Comparison of ENCODE assay signal across 24 cellular contexts in genomic region chr17:60387666-60388065, GRCh38. TPM values are rescaled to one million over a fixed set of nuclear protein-coding genes. Genes with fewer than 3 reads are reported as not detected.
DNase-seq lines count a peak whose midpoint lies in the region; ATAC-seq, FAIRE-seq and TF ChIP-seq lines count a peak whose summit lies in the region.
"Had no signal": no experiment of that assay in that cellular context is flagged by ENCODE, and none has a peak within 500 bp of the region (broad histone marks: within the 10 kb centered on the region; RNA-seq: fewer than 3 reads in every experiment).

No MANE protein-coding gene starts in this region.

- SMC1A ChIA-PET in GM12878 (lab: Charles Lee; ENCODE audit: uncharacterized antibody, unreplicated experiment) = interaction anchor here (0.6 to 4.0 kb wide), 6 partner anchors 9 to 64 kb away, joined by 3 to 32 read pairs (median 4); no protein-coding TSS in a partner anchor

- intact Hi-C loops in GM12878 (cut with micrococcal nuclease; ENCODE audit: unreplicated experiment) = no loop called here
- intact Hi-C loops in body of pancreas (cut with DNase I) = no loop called here

- no peak overlapping the region for H3K27ac Mint-ChIP-seq in CD8-positive, alpha-beta memory T cell
- H3K27ac Mint-ChIP-seq in activated CD8-positive, alpha-beta memory T cell treated with anti-CD3 and anti-CD28 coated beads, Interleukin-2, amount 10 ng/mL, durations not matched to agents 7 days and 5 days = no peak overlapping the region

- H3K4me3 ChIP-seq in CD8-positive, alpha-beta memory T cell (ENCODE audit: low read length) = no peak overlapping the region
- peak overlapping the region; percentile 43; the same call in 1 of the 2 replicates for H3K4me3 ChIP-seq in HUES6 (ENCODE audit: low read depth, low read length)
- H3K4me3 ChIP-seq in GM12878 = no peak overlapping the region
- H3K4me3 ChIP-seq in iPS-20b (ENCODE audit: low read length) = peak overlapping the region; percentile 61
- no peak overlapping the region for H3K4me3 ChIP-seq in body of pancreas
- H3K4me3 ChIP-seq: BLaER1 had no signal

- H3K27me3 Mint-ChIP-seq in CD8-positive, alpha-beta memory T cell = no peaks in the 10 kb centered on the region
- H3K27me3 Mint-ChIP-seq in activated CD8-positive, alpha-beta memory T cell treated with anti-CD3 and anti-CD28 coated beads, Interleukin-2, amount 10 ng/mL, durations not matched to agents 7 days and 5 days = no peaks in the 10 kb centered on the region

- H3K9me3 ChIP-seq in CD8-positive, alpha-beta memory T cell (ENCODE audit: low read length) = no peaks in the 10 kb centered on the region
- H3K9me3 ChIP-seq in HUES6 (ENCODE audit: control insufficient read depth, insufficient read depth, low read depth, low read length) = no peaks in the 10 kb centered on the region
- no peaks in the 10 kb centered on the region for H3K9me3 ChIP-seq in GM12878 (replicated peaks; ENCODE audit: control insufficient read depth, insufficient read depth, low read length)
- no peaks in the 10 kb centered on the region for H3K9me3 ChIP-seq in iPS-20b (ENCODE audit: insufficient read depth, low read depth, low read length)
- H3K9me3 ChIP-seq in body of pancreas = no peaks in the 10 kb centered on the region
- H3K9me3 ChIP-seq: BLaER1 had no signal

- H3K4me1 Mint-ChIP-seq in CD8-positive, alpha-beta memory T cell = peaks cover 40 to 64% (median 61%) of the 10 kb centered on the region in 3 donors
- peaks cover 42% of the 10 kb centered on the region for H3K4me1 Mint-ChIP-seq in activated CD8-positive, alpha-beta memory T cell treated with anti-CD3 and anti-CD28 coated beads, Interleukin-2, amount 10 ng/mL, durations not matched to agents 7 days and 5 days

- no peak overlapping the region for H3K4me3 Mint-ChIP-seq in CD8-positive, alpha-beta memory T cell
- H3K4me3 Mint-ChIP-seq in activated CD8-positive, alpha-beta memory T cell treated with anti-CD3 and anti-CD28 coated beads, Interleukin-2, amount 10 ng/mL, durations not matched to agents 7 days and 5 days = no peak overlapping the region

- in situ Hi-C loops in GM12878 (cut with MboI) = no loop called here

- no peak for ATAC-seq in GM12878
- no peak for ATAC-seq in activated CD8-positive, alpha-beta memory T cell treated with anti-CD3 and anti-CD28 coated beads, Interleukin-2, amount 10 ng/mL, durations not matched to agents 7 days and 5 days
- ATAC-seq in body of pancreas = no peak

- no peaks in the 10 kb centered on the region for H4K20me1 ChIP-seq in GM12878 (ENCODE audit: control insufficient read depth, insufficient read depth)

- H3K4me1 ChIP-seq in CD8-positive, alpha-beta memory T cell (ENCODE audit: insufficient read depth, low read length) = peaks cover 14% of the 10 kb centered on the region
- H3K4me1 ChIP-seq in HUES6 (ENCODE audit: control insufficient read depth, insufficient read depth, low read length) (peaks cover 71% of the 10 kb centered on the region), GM12878 (ENCODE audit: control insufficient read depth, insufficient read depth, low read length) (peaks cover 3% of the 10 kb centered on the region; the same call in 1 of the 2 replicates), iPS-20b (ENCODE audit: insufficient read depth, low read length) (peaks cover 59% of the 10 kb centered on the region), body of pancreas (peaks cover 55% of the 10 kb centered on the region)

- H3K27ac ChIP-seq in CD8-positive, alpha-beta memory T cell (ENCODE audit: low read depth, low read length) = peak overlapping the region; percentile 7
- H3K27ac ChIP-seq in HUES6 (ENCODE audit: low read depth, low read length) = peak overlapping the region; percentile 87; the same call in 1 of the 2 replicates
- no peak overlapping the region for H3K27ac ChIP-seq in GM12878 (ENCODE audit: control insufficient read depth, insufficient read depth)
- peak overlapping the region; percentile 82 for H3K27ac ChIP-seq in iPS-20b (ENCODE audit: low read length)
- H3K27ac ChIP-seq in body of pancreas = no peak overlapping the region
- H3K27ac ChIP-seq: BLaER1, KMS-11 had no signal

- no peaks in the 10 kb centered on the region for H3K36me3 ChIP-seq in CD8-positive, alpha-beta memory T cell (ENCODE audit: insufficient read depth, low read length)
- no peaks in the 10 kb centered on the region for H3K36me3 ChIP-seq in HUES6 (ENCODE audit: control insufficient read depth, insufficient read depth, low read length)
- H3K36me3 ChIP-seq in GM12878 (ENCODE audit: control insufficient read depth in 2 of 2, insufficient read depth in 2 of 2, low read length in 1 of 2) = no peaks in the 10 kb centered on the region
- no peaks in the 10 kb centered on the region for H3K36me3 ChIP-seq in iPS-20b (ENCODE audit: insufficient read depth, low read depth, low read length)
- no peaks in the 10 kb centered on the region for H3K36me3 ChIP-seq in body of pancreas (replicated peaks in 1 of 2; ENCODE audit: insufficient read depth in 1 of 2, low read depth in 2 of 2)

- TF ChIP-seq EP300 in GM12878 (IDR thresholded peaks at IDR 0.05; ENCODE audit: borderline replicate concordance in 1 of 2, control insufficient read depth in 1 of 2, low read depth in 2 of 2, low read length in 2 of 2) = no peak

- no peak for FAIRE-seq in GM12878 (lab: Jason Lieb, UNC)
- FAIRE-seq: A204.1, GM12891, GM18507, H54, HTR-8/SVneo had no signal

- no peak for TF ChIP-seq CTCF in GM12878 (IDR thresholded peaks at IDR 0.05 in 2 of 3, conservative IDR thresholded peaks at IDR 0.05 in 1 of 3; ENCODE audit: control insufficient read depth in 2 of 3, extremely low read depth in 1 of 3, insufficient read depth in 1 of 3, low read depth in 3 of 3, low read length in 3 of 3)
- TF ChIP-seq CTCF in body of pancreas (IDR thresholded peaks at IDR 0.05) = no peak

- H3K4me2 ChIP-seq in GM12878 (ENCODE audit: control insufficient read depth, insufficient read depth) = peak overlapping the region; percentile 34
- H3K4me2 ChIP-seq: BLaER1, KMS-11 had no signal

- POLR2A ChIA-PET in CD8-positive, alpha-beta memory T cell (lab: Charles Lee) = interaction anchor here (0.7 kb wide), 1 partner anchor 117 kb away, joined by 4 read pairs; no protein-coding TSS in a partner anchor
- POLR2A ChIA-PET in GM12878 (lab: Charles Lee) = interaction anchor here (0.6 to 2.1 kb wide), 5 partner anchors 14 to 931 kb away, joined by 3 to 11 read pairs (median 4); no protein-coding TSS in a partner anchor

- WGBS in GM12878 (ENCODE audit: insufficient coverage, insufficient replicate concordance, low lambda C conversion rate, missing lambda C conversion rate) = 98% methylated on average over 3 of the region's 3 CpGs
- WGBS in body of pancreas, 2 donors = 77 to 96% methylated on average over 3 of the region's 3 CpGs

- TF ChIP-seq RAD21 in GM12878 (IDR thresholded peaks at IDR 0.05; ENCODE audit: insufficient read depth, low read depth, low read length) = no peak

- DNase-seq in CD8-positive, alpha-beta memory T cell = no peak
- no peak for DNase-seq in GM12878 (ENCODE audit: low read depth, low spot score)
- DNase-seq in GOT3 (lab: John Stamatoyannopoulos, UW) = no peak
- DNase-seq in activated CD8-positive, alpha-beta memory T cell treated with anti-CD3 and anti-CD28 coated beads, Interleukin-2, amount 10 ng/mL, durations not matched to agents 7 days and 5 days = no peak
- DNase-seq in body of pancreas = no peak
- DNase-seq in activated gamma-delta T cell treated with Interleukin-2 at 50 U/mL for 16 hours = no peak
- DNase-seq: GDM1; MM.1S; NCI-H1105; NCI-H1694; NCI-H69; NK-92 treated with Interleukin-12 subunit alpha and Interleukin-12 subunit beta, amount 100 ng/mL, for 24 hours; OCI-M1; SHP77 treated with DMSO at 0.1 percent for 48 hours had no signal

- CTCF ChIA-PET in CD8-positive, alpha-beta memory T cell (lab: Charles Lee) = no interaction called here
- CTCF ChIA-PET in GM12878 (lab: Yijun Ruan, JAX) = interaction anchor here (1.2 kb wide), 1 partner anchor 64 kb away, joined by 3 read pairs; no protein-coding TSS in a partner anchor
- CTCF ChIA-PET in activated CD8-positive, alpha-beta memory T cell treated with anti-CD3 and anti-CD28 coated beads, Interleukin-2, amount 10 ng/mL, durations not matched to agents 7 days and 5 days (lab: Charles Lee) = no interaction called here

- no peak for TF ChIP-seq POLR2A in GM12878 (IDR thresholded peaks at IDR 0.05; ENCODE audit: low read depth, low read length)
- TF ChIP-seq POLR2A in body of pancreas (IDR thresholded peaks at IDR 0.05) = no peak

- H2AFZ ChIP-seq in GM12878 (ENCODE audit: control insufficient read depth, low read depth, low read length) = no peak overlapping the region

- H3K9me3 Mint-ChIP-seq in CD8-positive, alpha-beta memory T cell = no peaks in the 10 kb centered on the region
- H3K9me3 Mint-ChIP-seq in activated CD8-positive, alpha-beta memory T cell treated with anti-CD3 and anti-CD28 coated beads, Interleukin-2, amount 10 ng/mL, durations not matched to agents 7 days and 5 days (ENCODE audit: low read depth) = no peaks in the 10 kb centered on the region

- BruUV-seq in GM12878 (replicated peaks; lab: Mats Ljungman, UMichigan) = no TSS peak

- RAD21 ChIA-PET in GM12878 (lab: Charles Lee; ENCODE audit: unreplicated experiment) = interaction anchor here (0.6 to 4.4 kb wide), 3 partner anchors 10 to 156 kb away, joined by 4 to 23 read pairs (median 8); no protein-coding TSS in a partner anchor

- H3K27me3 ChIP-seq in CD8-positive, alpha-beta memory T cell (ENCODE audit: insufficient read depth, low read length, poor library complexity, severe bottlenecking) = no peaks in the 10 kb centered on the region
- H3K27me3 ChIP-seq in HUES6 (ENCODE audit: control insufficient read depth, insufficient read depth, low read length) (no peaks in the 10 kb centered on the region), GM12878 (replicated peaks in 1 of 2; ENCODE audit: control insufficient read depth in 2 of 2, insufficient read depth in 2 of 2, low read length in 1 of 2) (no peaks in the 10 kb centered on the region), iPS-20b (ENCODE audit: insufficient read depth, low read length) (no peaks in the 10 kb centered on the region), body of pancreas (no peaks in the 10 kb centered on the region)
- H3K27me3 ChIP-seq: BLaER1 had no signal

- H3K9ac ChIP-seq in HUES6 (ENCODE audit: low read length) (no peak overlapping the region), GM12878 (ENCODE audit: control insufficient read depth, insufficient read depth, low read length) (no peak overlapping the region), iPS-20b (ENCODE audit: low read depth, low read length) (peak overlapping the region; percentile 70; the same call in 1 of the 2 replicates)
- H3K9ac ChIP-seq: BLaER1, KMS-11 had no signal

- peaks cover 0 to 13% (median 1%) of the 10 kb centered on the region in 3 donors for H3K36me3 Mint-ChIP-seq in CD8-positive, alpha-beta memory T cell
- H3K36me3 Mint-ChIP-seq in activated CD8-positive, alpha-beta memory T cell treated with anti-CD3 and anti-CD28 coated beads, Interleukin-2, amount 10 ng/mL, durations not matched to agents 7 days and 5 days = peaks cover 5% of the 10 kb centered on the region

- peaks cover 68% of the 10 kb centered on the region for H3K79me2 ChIP-seq in GM12878 (ENCODE audit: control insufficient read depth, insufficient read depth, low read length)

RNA-seq across cellular contexts. Expression of gene USP32, which starts 4.3 kb away (rescaled TPM):
- total RNA-seq in CD8-positive, alpha-beta memory T cell = 10 to 100 TPM; 23.1 to 24.8 TPM
- 8.6 TPM for polyA plus RNA-seq in CD8-positive, alpha-beta memory T cell
- 160 and 164 TPM in 2 replicates for total RNA-seq in GM12878 (2013; cell fraction: nucleolus; rRNA removed)
- 27.3 and 31.1 TPM in 2 replicates for total RNA-seq in GM12878 (2014; rRNA removed)
- 36.6 and 39.1 TPM in 2 replicates for total RNA-seq in GM12878 (2014; rRNA removed; fragmentation: Illumina TruSeq; extraction: Trizol)
- 35.0 and 36.8 TPM in 2 replicates for total RNA-seq in GM12878 (2021)
- polyA plus RNA-seq in GM12878 (2011; ENCODE audit: low read depth) = 11.3 TPM
- polyA plus RNA-seq in GM12878 (2011; rRNA removed) = 37.3 and 42.4 TPM in 2 replicates
- polyA plus RNA-seq in GM12878 (2011; cell fraction: cytosol; rRNA removed) = 20.4 and 28.5 TPM in 2 replicates
- polyA plus RNA-seq in GM12878 (2011; cell fraction: nucleus; rRNA removed) = 18.1 and 23.8 TPM in 2 replicates
- 19.5 and 21.8 TPM in 2 replicates for polyA plus RNA-seq in GM12878 (2012)
- 30.8 and 40.4 TPM in 2 replicates for polyA plus RNA-seq in GM12878 (2014; fragmentation: Illumina TruSeq; extraction: Trizol)
- polyA plus RNA-seq in GM12878 (2014; fragmentation: Nextera tagmentation; extraction: Ambion mirVana) = 1 to 10 TPM; 7.8 to 9.8 TPM
- 21.7 and 23.7 TPM in 2 replicates for polyA plus RNA-seq in GM12878 (2014; rRNA removed)
- 10 to 100 TPM; 10.7 to 10.9 TPM for polyA plus RNA-seq in GM12878 (2016; fragmentation: Nextera tagmentation; extraction: Ambion mirVana)
- 35.6 and 52.5 TPM in 2 replicates for polyA minus RNA-seq in GM12878 (2011; rRNA and poly(A)+ RNA removed)
- 11.6 and 22.2 TPM in 2 replicates for polyA minus RNA-seq in GM12878 (2011; cell fraction: cytosol; rRNA and poly(A)+ RNA removed)
- 19.5 and 22.9 TPM in 2 replicates for polyA minus RNA-seq in GM12878 (2011; cell fraction: nucleus; rRNA and poly(A)+ RNA removed)
- total RNA-seq in activated CD8-positive, alpha-beta memory T cell treated with anti-CD3 and anti-CD28 coated beads, Interleukin-2, amount 10 ng/mL, durations not matched to agents 7 days and 5 days = 10 to 100 TPM; 33.4 to 40.4 TPM
- 10 to 100 TPM; 15.8 to 19.7 TPM for total RNA-seq in body of pancreas

RNA-seq across cellular contexts. Expression of gene CHCT1, which starts 34.6 kb away (rescaled TPM):
- total RNA-seq in CD8-positive, alpha-beta memory T cell = under 1 TPM in 1 of 2 experiments, not detected in 1; 0.24 TPM
- not detected for polyA plus RNA-seq in CD8-positive, alpha-beta memory T cell
- total RNA-seq in GM12878 (2013; cell fraction: nucleolus; rRNA removed) = not detected in 2 replicates
- total RNA-seq in GM12878 (2014; rRNA removed) (0.65 TPM in 1 of 2 replicates, not detected in the other), GM12878 (2014; rRNA removed; fragmentation: Illumina TruSeq; extraction: Trizol) (not detected in 2 replicates), GM12878 (2021) (0.23 TPM in 1 of 2 replicates, not detected in the other), body of pancreas (not detected)
- polyA plus RNA-seq in GM12878 (2011; ENCODE audit: low read depth) = not detected
- polyA plus RNA-seq in GM12878 (2011; rRNA removed) (not detected in 2 replicates), GM12878 (2014; fragmentation: Illumina TruSeq; extraction: Trizol) (not detected in 2 replicates), GM12878 (2014; fragmentation: Nextera tagmentation; extraction: Ambion mirVana) (not detected), GM12878 (2014; rRNA removed) (0.35 TPM in 1 of 2 replicates, not detected in the other), GM12878 (2016; fragmentation: Nextera tagmentation; extraction: Ambion mirVana) (not detected)
- 0.06 TPM in 1 of 2 replicates, not detected in the other for polyA plus RNA-seq in GM12878 (2011; cell fraction: cytosol; rRNA removed)
- polyA plus RNA-seq in GM12878 (2011; cell fraction: nucleus; rRNA removed) = not detected in 2 replicates
- not detected in 2 replicates for polyA plus RNA-seq in GM12878 (2012)
- polyA minus RNA-seq in GM12878 (2011; rRNA and poly(A)+ RNA removed) = not detected in 2 replicates
- not detected in 2 replicates for polyA minus RNA-seq in GM12878 (2011; cell fraction: cytosol; rRNA and poly(A)+ RNA removed)
- polyA minus RNA-seq in GM12878 (2011; cell fraction: nucleus; rRNA and poly(A)+ RNA removed) = not detected in 2 replicates
- total RNA-seq in activated CD8-positive, alpha-beta memory T cell treated with anti-CD3 and anti-CD28 coated beads, Interleukin-2, amount 10 ng/mL, durations not matched to agents 7 days and 5 days = not detected
- total RNA-seq: RPMI7951 had no signal

Comparison
In these comparisons a context has a peak if more than half of its experiments do, and no peak if none do; other contexts are left out.
1. H3K27ac ChIP-seq: peak in CD8-positive, alpha-beta memory T cell (single experiment), HUES6 (single experiment) and iPS-20b (single experiment); none in GM12878 (single experiment) and body of pancreas (0 of 4).
2. H3K4me3 ChIP-seq: peak in HUES6 (single experiment) and iPS-20b (single experiment); none in CD8-positive, alpha-beta memory T cell (single experiment), GM12878 (single experiment) and body of pancreas (0 of 2).